Comparison of ENCODE assay signal across 37 cellular contexts in genomic region chr4:155569471-155569870, GRCh38.
"Had no signal": no experiment of that assay in that cellular context is flagged by ENCODE, and none has a peak within 500 bp of the region (broad histone marks: within the 10 kb centered on the region; RNA-seq: fewer than 3 reads in every experiment).

No MANE protein-coding gene starts in this region.

- H3K4me1 Mint-ChIP-seq: activated naive CD4-positive, alpha-beta T cell treated with anti-CD3 and anti-CD28 coated beads, Interleukin-2, amount 10 ng/mL, durations not matched to agents 7 days and 5 days; activated naive CD4-positive, alpha-beta T cell treated with anti-CD3 and anti-CD28 coated beads, Interleukin-2, amount 50 U/mL, for 24 hours; activated naive CD8-positive, alpha-beta T cell treated with anti-CD3 and anti-CD28 coated beads for 36 hours; activated naive CD8-positive, alpha-beta T cell treated with anti-CD3 and anti-CD28 coated beads, Interleukin-2, amount 10 ng/mL, durations not matched to agents 7 days and 5 days; activated naive CD8-positive, alpha-beta T cell treated with anti-CD3 and anti-CD28 coated beads, Interleukin-2, amount 50 U/mL, for 24 hours; activated T-helper 17 cell treated with anti-CD3 and anti-CD28 coated beads, Interleukin-2, amount 50 U/mL, for 72 hours; central memory CD8-positive, alpha-beta T cell had no signal

- H3K4me3 Mint-ChIP-seq: activated naive CD4-positive, alpha-beta T cell treated with anti-CD3 and anti-CD28 coated beads for 36 hours; activated naive CD4-positive, alpha-beta T cell treated with anti-CD3 and anti-CD28 coated beads, Interleukin-2, amount 10 ng/mL, durations not matched to agents 7 days and 5 days; activated naive CD4-positive, alpha-beta T cell treated with anti-CD3 and anti-CD28 coated beads, Interleukin-2, amount 50 U/mL, for 24 hours; activated naive CD8-positive, alpha-beta T cell; activated naive CD8-positive, alpha-beta T cell treated with anti-CD3 and anti-CD28 coated beads for 36 hours; activated naive CD8-positive, alpha-beta T cell treated with anti-CD3 and anti-CD28 coated beads, Interleukin-2, amount 10 ng/mL, durations not matched to agents 7 days and 5 days; activated naive CD8-positive, alpha-beta T cell treated with anti-CD3 and anti-CD28 coated beads, Interleukin-2, amount 50 U/mL, for 24 hours; activated T-cell treated with anti-CD3 and anti-CD28 coated beads, Interleukin-2, amount 50 U/mL, for 24 hours; activated T-cell treated with anti-CD3 and anti-CD28 coated beads, Interleukin-2, amount 50 U/mL, for 4 hours; activated T-cell treated with anti-CD3 and anti-CD28 coated beads, Interleukin-2, amount 50 U/mL, for 72 hours; activated T-helper 1 cell treated with anti-CD3 and anti-CD28 coated beads, Interleukin-12 subunit alpha, Interleukin-12 subunit beta, Interleukin-2, Interleukin-4 antibody, amounts not matched to agents 30 ng/mL and 10 ng/mL and 1 ng/mL, durations not matched to agents 14 hours and 24 hours and 36 hours; activated T-helper 17 cell treated with anti-CD3 and anti-CD28 coated beads, Interleukin-2, amount 50 U/mL, for 72 hours; brain; central memory CD8-positive, alpha-beta T cell had no signal

- H3K27me3 ChIP-seq: adrenal gland, ascending aorta, body of pancreas, brain microvascular endothelial cell, breast epithelium, cardiac muscle cell had no signal

- FAIRE-seq: astrocyte, bronchial epithelial cell had no signal

- H3K9me3 Mint-ChIP-seq: activated naive CD4-positive, alpha-beta T cell treated with anti-CD3 and anti-CD28 coated beads, Interleukin-2, amount 10 ng/mL, durations not matched to agents 7 days and 5 days; activated naive CD4-positive, alpha-beta T cell treated with anti-CD3 and anti-CD28 coated beads, Interleukin-2, amount 50 U/mL, for 24 hours; activated naive CD8-positive, alpha-beta T cell treated with anti-CD3 and anti-CD28 coated beads for 36 hours; activated naive CD8-positive, alpha-beta T cell treated with anti-CD3 and anti-CD28 coated beads, Interleukin-2, amount 10 ng/mL, durations not matched to agents 7 days and 5 days; activated naive CD8-positive, alpha-beta T cell treated with anti-CD3 and anti-CD28 coated beads, Interleukin-2, amount 50 U/mL, for 24 hours; activated T-cell treated with anti-CD3 and anti-CD28 coated beads, Interleukin-2, amount 50 U/mL, for 24 hours; activated T-cell treated with anti-CD3 and anti-CD28 coated beads, Interleukin-2, amount 50 U/mL, for 4 hours; activated T-helper 1 cell treated with anti-CD3 and anti-CD28 coated beads, Interleukin-12 subunit alpha, Interleukin-12 subunit beta, Interleukin-2, Interleukin-4 antibody, amounts not matched to agents 30 ng/mL and 10 ng/mL and 1 ng/mL, durations not matched to agents 14 hours and 24 hours and 36 hours; activated T-helper 2 cell treated with anti-CD3 and anti-CD28 coated beads, Interferon-gamma antibody, Interleukin-2, Interleukin-4, amounts not matched to agents 10 μg/mL and 5 μg/mL and 100 μg/mL, durations not matched to agents 14 hours and 24 hours and 36 hours had no signal

- ATAC-seq: activated naive CD4-positive, alpha-beta T cell treated with anti-CD3 and anti-CD28 coated beads, Interleukin-2, amount 50 U/mL, for 72 hours; activated naive CD8-positive, alpha-beta T cell treated with anti-CD3 and anti-CD28 coated beads, Interleukin-2, amount 50 U/mL, for 24 hours; activated T-cell treated with anti-CD3 and anti-CD28 coated beads, Interleukin-2, amount 50 U/mL, for 4 hours; activated T-cell treated with anti-CD3 and anti-CD28 coated beads, Interleukin-2, amount 50 U/mL, for 72 hours; activated T-helper 17 cell treated with anti-CD3 and anti-CD28 coated beads, Interleukin-2, amount 50 U/mL, for 72 hours; body of pancreas had no signal

- H3K36me3 Mint-ChIP-seq: activated naive CD4-positive, alpha-beta T cell treated with anti-CD3 and anti-CD28 coated beads, Interleukin-2, amount 10 ng/mL, durations not matched to agents 7 days and 5 days; activated naive CD4-positive, alpha-beta T cell treated with anti-CD3 and anti-CD28 coated beads, Interleukin-2, amount 50 U/mL, for 24 hours; activated naive CD4-positive, alpha-beta T cell treated with anti-CD3 and anti-CD28 coated beads, Interleukin-2, amount 50 U/mL, for 72 hours; activated naive CD8-positive, alpha-beta T cell; activated naive CD8-positive, alpha-beta T cell treated with anti-CD3 and anti-CD28 coated beads for 36 hours; activated naive CD8-positive, alpha-beta T cell treated with anti-CD3 and anti-CD28 coated beads, Interleukin-2, amount 10 ng/mL, durations not matched to agents 7 days and 5 days; brain had no signal

- H3K4me3 ChIP-seq: adrenal gland, ascending aorta, body of pancreas, breast epithelium, cardiac muscle cell had no signal

- H3K27me3 Mint-ChIP-seq: activated naive CD4-positive, alpha-beta T cell treated with anti-CD3 and anti-CD28 coated beads, Interleukin-2, amount 10 ng/mL, durations not matched to agents 7 days and 5 days; activated naive CD8-positive, alpha-beta T cell treated with anti-CD3 and anti-CD28 coated beads for 36 hours; activated T-cell treated with anti-CD3 and anti-CD28 coated beads, Interleukin-2, amount 50 U/mL, for 24 hours; brain; central memory CD8-positive, alpha-beta T cell had no signal

- H3K27ac Mint-ChIP-seq: activated naive CD4-positive, alpha-beta T cell treated with anti-CD3 and anti-CD28 coated beads for 36 hours; activated naive CD4-positive, alpha-beta T cell treated with anti-CD3 and anti-CD28 coated beads, Interleukin-2, amount 10 ng/mL, durations not matched to agents 7 days and 5 days; activated naive CD4-positive, alpha-beta T cell treated with anti-CD3 and anti-CD28 coated beads, Interleukin-2, amount 50 U/mL, for 24 hours; activated naive CD4-positive, alpha-beta T cell treated with anti-CD3 and anti-CD28 coated beads, Interleukin-2, amount 50 U/mL, for 72 hours; activated naive CD8-positive, alpha-beta T cell; activated naive CD8-positive, alpha-beta T cell treated with anti-CD3 and anti-CD28 coated beads for 36 hours; activated naive CD8-positive, alpha-beta T cell treated with anti-CD3 and anti-CD28 coated beads, Interleukin-2, amount 10 ng/mL, durations not matched to agents 7 days and 5 days; activated naive CD8-positive, alpha-beta T cell treated with anti-CD3 and anti-CD28 coated beads, Interleukin-2, amount 50 U/mL, for 24 hours; activated T-cell treated with anti-CD3 and anti-CD28 coated beads, Interleukin-2, amount 50 U/mL, for 24 hours; activated T-cell treated with anti-CD3 and anti-CD28 coated beads, Interleukin-2, amount 50 U/mL, for 72 hours; activated T-helper 1 cell treated with anti-CD3 and anti-CD28 coated beads, Interleukin-12 subunit alpha, Interleukin-12 subunit beta, Interleukin-2, Interleukin-4 antibody, amounts not matched to agents 30 ng/mL and 10 ng/mL and 1 ng/mL, durations not matched to agents 14 hours and 24 hours and 36 hours; activated T-helper 17 cell treated with anti-CD3 and anti-CD28 coated beads, Interleukin-2, amount 50 U/mL, for 72 hours; activated T-helper 2 cell treated with anti-CD3 and anti-CD28 coated beads, Interferon-gamma antibody, Interleukin-2, Interleukin-4, amounts not matched to agents 10 μg/mL and 5 μg/mL and 100 μg/mL, durations not matched to agents 14 hours and 24 hours and 36 hours had no signal

- H3K9me3 ChIP-seq: adrenal gland, ascending aorta, body of pancreas, breast epithelium had no signal

- H3K4me1 ChIP-seq: adrenal gland, ascending aorta, body of pancreas, breast epithelium had no signal

- DNase-seq: activated effector memory CD4-positive, alpha-beta T cell treated with anti-CD3 and anti-CD28 coated beads, Interleukin-2, amount 50 U/mL, for 16 hours; activated effector memory CD4-positive, alpha-beta T cell treated with Interleukin-2 at 50 U/mL for 16 hours; activated gamma-delta T cell; activated gamma-delta T cell treated with Interleukin-2 at 50 U/mL for 16 hours; activated naive CD4-positive, alpha-beta T cell; activated naive CD4-positive, alpha-beta T cell treated with anti-CD3 and anti-CD28 coated beads for 36 hours; activated naive CD4-positive, alpha-beta T cell treated with anti-CD3 and anti-CD28 coated beads, Interleukin-2, amount 10 ng/mL, durations not matched to agents 7 days and 5 days; activated naive CD4-positive, alpha-beta T cell treated with anti-CD3 and anti-CD28 coated beads, Interleukin-2, amount 50 U/mL, for 16 hours; activated naive CD4-positive, alpha-beta T cell treated with Interleukin-2 at 50 U/mL for 16 hours; activated naive CD8-positive, alpha-beta T cell treated with anti-CD3 and anti-CD28 coated beads for 36 hours; activated naive CD8-positive, alpha-beta T cell treated with anti-CD3 and anti-CD28 coated beads, Interleukin-2, amount 10 ng/mL, durations not matched to agents 7 days and 5 days; activated naive CD8-positive, alpha-beta T cell treated with anti-CD3 and anti-CD28 coated beads, Interleukin-2, amount 50 U/mL, for 24 hours; activated T-cell treated with anti-CD3 and anti-CD28 coated beads, Interleukin-2, amount 50 U/mL, for 1 hour; activated T-cell treated with anti-CD3 and anti-CD28 coated beads, Interleukin-2, amount 50 U/mL, for 24 hours; activated T-cell treated with anti-CD3 and anti-CD28 coated beads, Interleukin-2, amount 50 U/mL, for 4 hours; activated T-cell treated with anti-CD3 and anti-CD28 coated beads, Interleukin-2, amount 50 U/mL, for 48 hours; activated T-cell treated with anti-CD3 and anti-CD28 coated beads, Interleukin-2, amount 50 U/mL, for 72 hours; adrenal gland; amniotic stem cell; aorta; body of pancreas; brain microvascular endothelial cell; central memory CD4-positive, alpha-beta T cell; cerebellar nuclear complex had no signal

- H3K27ac ChIP-seq: adrenal gland, ascending aorta, body of pancreas, brain microvascular endothelial cell, breast epithelium, cardiac muscle cell had no signal

- H3K36me3 ChIP-seq: adrenal gland, ascending aorta, brain microvascular endothelial cell, breast epithelium, cardiac muscle cell had no signal
